ENCODE assay signal across 8 cellular contexts in genomic region chr9:93990448-93990847, GRCh38. TPM values are rescaled to one million over a fixed set of nuclear protein-coding genes. Genes with fewer than 3 reads are reported as not detected.
"Had no signal": no experiment of that assay in that cellular context is flagged by ENCODE, and none has a peak within 500 bp of the region (broad histone marks: within the 10 kb centered on the region; RNA-seq: fewer than 3 reads in every experiment).

No MANE protein-coding gene starts in this region.

- FAIRE-seq: G401.6, GM12891, GM12892, GM18507, GM19239 had no signal

- DNase-seq: GDM1, GF-D8 had no signal

RNA-seq across cellular contexts. Expression of gene BARX1, which starts 35.3 kb away (rescaled TPM):
- total RNA-seq: G401 had no signal
